In genomic region chr2:20447437-20448245, GRCh38 we compare ENCODE assay signal across 8 cellular contexts. TPM values are rescaled to one million over a fixed set of nuclear protein-coding genes. Genes with fewer than 3 reads are reported as not detected.
DNase-seq lines count a peak whose midpoint lies in the region; ATAC-seq and TF ChIP-seq lines count a peak whose summit lies in the region.

No MANE protein-coding gene starts in this region.

- ATAC-seq in HG02943 (IDR thresholded peaks at IDR 0.05; ENCODE audit: low read depth, unreplicated experiment) = peak; percentile 15
- ATAC-seq in stimulated activated naive CD8-positive, alpha-beta T cell treated with anti-CD3 and anti-CD28 coated beads, Interleukin-15, Interleukin-2, amounts not matched to agents 100 U/mL and 50 U/mL, for 24 hours = peak; percentile 7

- H3K27me3 ChIP-seq in SJCRH30 (no peaks in the 10 kb centered on the region), liver (ENCODE audit: control insufficient read depth in 4 of 4, insufficient read depth in 4 of 4, low read length in 3 of 4) (no peaks in the 10 kb centered on the region), HAP-1 (ENCODE audit: low read depth) (no peaks in the 10 kb centered on the region)

- H3K4me3 ChIP-seq in SJCRH30 (peak overlapping the region; percentile 95), liver (ENCODE audit: low read depth in 1 of 3, low read length in 3 of 3) (peak overlapping the region; percentile 83 to 95 (median 88)), HAP-1 (no peak overlapping the region)

- H3K4me1 ChIP-seq in SJCRH30 (peaks cover 32% of the 10 kb centered on the region), liver (ENCODE audit: control insufficient read depth in 4 of 4, insufficient read depth in 4 of 4, low read length in 3 of 4) (peaks cover 5 to 24% (median 14%) of the 10 kb centered on the region in 4 donors), HAP-1 (peaks cover 4% of the 10 kb centered on the region)

- peaks cover 19% of the 10 kb centered on the region for H3K36me3 Mint-ChIP-seq in chondrocyte (ENCODE audit: low read depth)

- H3K27ac ChIP-seq in SJCRH30 = peak overlapping the region; percentile 94
- peak overlapping the region; percentile 90 to 98 for H3K27ac ChIP-seq in liver (ENCODE audit: low read depth in 1 of 2, low read length in 2 of 2)

- H3K9me3 ChIP-seq in SJCRH30 (replicated peaks) = no peaks in the 10 kb centered on the region
- H3K9me3 ChIP-seq in liver (ENCODE audit: control insufficient read depth in 4 of 4, low read length in 3 of 4) = no peaks in the 10 kb centered on the region
- no peaks in the 10 kb centered on the region for H3K9me3 ChIP-seq in HAP-1

- peaks cover 61% of the 10 kb centered on the region for H3K4me1 Mint-ChIP-seq in chondrocyte (ENCODE audit: low read depth)

- TF ChIP-seq RAD21 in liver (IDR thresholded peaks at IDR 0.05) = peak in 1 of 2 donors; percentile 27

- TF ChIP-seq CTCF in chondrocyte (IDR thresholded peaks at IDR 0.05) (peak; percentile 40), liver (IDR thresholded peaks at IDR 0.05; ENCODE audit: low read depth, low read length, missing input control) (no peak)

- H3K36me3 ChIP-seq in SJCRH30 (peaks cover 18% of the 10 kb centered on the region), liver (ENCODE audit: control insufficient read depth in 4 of 4, insufficient read depth in 3 of 4, low read depth in 1 of 4, low read length in 3 of 4) (peaks cover 0 to 3% (median under 1%) of the 10 kb centered on the region in 4 donors), HAP-1 (replicated peaks) (no peaks in the 10 kb centered on the region)

- H3K9ac ChIP-seq in liver (ENCODE audit: low read depth in 1 of 2, low read length in 2 of 2) = peak overlapping the region; percentile 91 to 92

- in situ Hi-C loops in HAP-1 (cut with MboI; ENCODE audit: low sequenced_read_pairs) = no loop called here

- peak overlapping the region; percentile 87 for H3K4me3 Mint-ChIP-seq in chondrocyte (ENCODE audit: unreplicated experiment)

- peak in 4 of 6 experiments; percentile 11 to 58 (median 34) for DNase-seq in stimulated activated naive CD4-positive, alpha-beta T cell (lab: John Stamatoyannopoulos, UW)
- no peak for DNase-seq in stimulated activated naive CD4-positive, alpha-beta T cell treated with Interleukin-2 at 50 U/mL for 16 hours (lab: John Stamatoyannopoulos, UW)
- DNase-seq in SJCRH30 = peak; percentile 47 to 63
- peak; percentile 96 for DNase-seq in chondrocyte (ENCODE audit: low spot score)
- peak; percentile 38 for DNase-seq in stimulated activated naive CD8-positive, alpha-beta T cell treated with anti-CD3 and anti-CD28 coated beads, Interleukin-15, Interleukin-2, amounts not matched to agents 100 U/mL and 50 U/mL, for 24 hours
- DNase-seq in HAP-1 (ENCODE audit: low spot score in 2 of 2) = no peak

- WGBS in liver = 2% methylated on average over 78 of the region's 78 CpGs

- H3K27ac Mint-ChIP-seq in chondrocyte (ENCODE audit: unreplicated experiment) = peak overlapping the region; percentile 95

- no peaks in the 10 kb centered on the region for H3K27me3 Mint-ChIP-seq in chondrocyte (ENCODE audit: low read depth)

- no peaks in the 10 kb centered on the region for H3K9me3 Mint-ChIP-seq in chondrocyte (ENCODE audit: low read depth)

TF ChIP-seq in liver, 16 proteins besides CTCF, POLR2A, EP300 and RAD21:
- TF ChIP-seq JUND (IDR thresholded peaks at IDR 0.05) (peak in 1 of 2 donors; percentile 35), FOXA1 (IDR thresholded peaks at IDR 0.05) (no peak)
TF ChIP-seq in liver: peak in this region for 1.

RNA-seq across cellular contexts. Expression of gene RHOB, which starts 0.8 kb away (rescaled TPM):
- 138 and 146 TPM in 2 replicates for total RNA-seq in SJCRH30 (2014; rRNA removed; shearing (Covaris generic))
- total RNA-seq in chondrocyte (191 to 254 TPM (median 195 TPM) in 3 replicates), liver (100 to 1,000 TPM in 1 of 2 donors, 10 to 100 TPM in 1; 82.6 to 634 TPM)
- 100 to 1,000 TPM; 114 to 207 TPM for polyA plus RNA-seq in liver

Comparison
In these comparisons a context has a peak if more than half of its experiments do, and no peak if none do; other contexts are left out.
1. DNase-seq: peak in stimulated activated naive CD4-positive, alpha-beta T cell (4 of 6), SJCRH30 (2 of 2), chondrocyte (single experiment) and stimulated activated naive CD8-positive, alpha-beta T cell treated with anti-CD3 and anti-CD28 coated beads, Interleukin-15, Interleukin-2, amounts not matched to agents 100 U/mL and 50 U/mL, for 24 hours (single experiment); none in stimulated activated naive CD4-positive, alpha-beta T cell treated with Interleukin-2 at 50 U/mL for 16 hours (single experiment) and HAP-1 (0 of 2).